ENCODE assay signal across 9 cellular contexts in the genomic region with DNA sequence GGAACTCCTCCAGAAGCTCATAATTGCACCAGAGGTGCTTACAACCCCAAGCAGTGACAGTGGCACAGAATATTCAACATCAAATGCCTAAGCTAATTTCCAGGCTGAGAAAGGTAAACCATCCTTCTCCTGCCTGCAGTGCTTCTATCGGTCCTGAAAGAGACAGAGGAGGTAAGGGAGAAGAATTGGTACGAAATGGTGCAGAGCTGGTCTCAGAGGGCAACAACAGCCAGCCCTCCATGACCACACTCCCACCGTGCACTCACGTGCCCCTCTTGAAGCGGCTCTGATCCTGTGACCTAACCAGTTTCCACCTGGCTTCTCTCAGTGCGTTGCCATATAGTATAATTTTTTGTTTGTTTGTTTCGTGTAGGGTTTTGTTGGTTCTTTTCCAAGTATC. TPM values are rescaled to one million over a fixed set of nuclear protein-coding genes. Genes with fewer than 3 reads are reported as not detected.
A peak's percentile ranks its signal among the peaks of the same experiment; 100 is the strongest.
DNase-seq lines count a peak whose midpoint lies in the region; ATAC-seq and TF ChIP-seq lines count a peak whose summit lies in the region.
"Had no signal": no experiment of that assay in that cellular context is flagged by ENCODE, and none has a peak within 500 bp of the region (broad histone marks: within the 10 kb centered on the region; RNA-seq: fewer than 3 reads in every experiment).

No MANE protein-coding gene starts in this region.

- TF ChIP-seq CTCF in activated CD8-positive, alpha-beta T cell treated with anti-CD3 and anti-CD28 coated beads for 36 hours (IDR thresholded peaks at IDR 0.05), result no peak
- TF ChIP-seq CTCF in MM.1S (IDR thresholded peaks at IDR 0.05; ENCODE audit: low read length) (no peak), coronary artery (IDR thresholded peaks at IDR 0.05) (no peak), sigmoid colon (IDR thresholded peaks at IDR 0.05) (no peak)

- H3K36me3 ChIP-seq in MM.1S (replicated peaks; ENCODE audit: insufficient read depth, low read length) (no peaks in the 10 kb centered on the region), sigmoid colon (no peaks in the 10 kb centered on the region)

- no peak overlapping the region for H3K4me3 ChIP-seq in MM.1S (ENCODE audit: low read length)
- no peak overlapping the region for H3K4me3 ChIP-seq in coronary artery
- no peak overlapping the region for H3K4me3 ChIP-seq in sigmoid colon

- H3K9me2 ChIP-seq in MM.1S (replicated peaks; ENCODE audit: insufficient read depth, low read length), result no peaks in the 10 kb centered on the region

- H3K79me2 ChIP-seq in MM.1S (ENCODE audit: low read length), result peaks cover 31% of the 10 kb centered on the region

- WGBS in sigmoid colon, 2 donors, result 52 to 85% methylated on average over 7 of the region's 7 CpGs

- peaks cover 15% of the 10 kb centered on the region for H3K27me3 Mint-ChIP-seq in activated CD8-positive, alpha-beta T cell treated with anti-CD3 and anti-CD28 coated beads, Interleukin-2, amount 10 ng/mL, durations not matched to agents 7 days and 5 days (ENCODE audit: low read depth)
- H3K27me3 Mint-ChIP-seq in activated CD8-positive, alpha-beta T cell treated with anti-CD3 and anti-CD28 coated beads for 36 hours, result peaks cover 3% of the 10 kb centered on the region

- ATAC-seq in activated CD8-positive, alpha-beta T cell treated with anti-CD3 and anti-CD28 coated beads, Interleukin-2, amount 10 ng/mL, durations not matched to agents 7 days and 5 days, result no peak
- no peak for ATAC-seq in activated CD8-positive, alpha-beta T cell treated with anti-CD3 and anti-CD28 coated beads for 36 hours
- ATAC-seq in GM21528 (IDR thresholded peaks at IDR 0.05; ENCODE audit: low FRiP score, unreplicated experiment) (no peak), HG02588 (IDR thresholded peaks at IDR 0.05; ENCODE audit: unreplicated experiment) (no peak)
- ATAC-seq: activated T-cell treated with anti-CD3 and anti-CD28 coated beads, Interleukin-2, amount 50 U/mL, for 72 hours had no signal

- H3K27ac ChIP-seq in MM.1S (ENCODE audit: low read length) (no peak overlapping the region), coronary artery (no peak overlapping the region), sigmoid colon (peak overlapping the region; percentile 96 to 99 (median 98))

- H4K20me1 ChIP-seq in MM.1S (ENCODE audit: insufficient read depth, low read length), result peaks cover 8% of the 10 kb centered on the region; the same call in 1 of the 2 replicates

- H3K27me3 ChIP-seq in MM.1S (replicated peaks; ENCODE audit: insufficient read depth, low read length) (no peaks in the 10 kb centered on the region), sigmoid colon (no peaks in the 10 kb centered on the region)

- CTCF ChIA-PET in activated CD8-positive, alpha-beta T cell treated with anti-CD3 and anti-CD28 coated beads, Interleukin-2, amount 10 ng/mL, durations not matched to agents 7 days and 5 days (lab: Charles Lee), result interaction anchor here (1.3 to 1.9 kb wide), 3 partner anchors 42 to 156 kb away, joined by 3 to 9 read pairs (median 3); partner anchors contain the start of gene IFT81
- CTCF ChIA-PET in activated CD8-positive, alpha-beta T cell treated with anti-CD3 and anti-CD28 coated beads for 36 hours (lab: Charles Lee), result interaction anchor here (1.0 to 4.2 kb wide), 3 partner anchors 16 to 178 kb away, joined by 5 to 17 read pairs (median 6); no protein-coding TSS in a partner anchor

- no peak for TF ChIP-seq POLR2A in sigmoid colon (IDR thresholded peaks at IDR 0.05)

- DNase-seq in activated CD8-positive, alpha-beta T cell treated with anti-CD3 and anti-CD28 coated beads, Interleukin-2, amount 10 ng/mL, durations not matched to agents 7 days and 5 days, result no peak
- no peak for DNase-seq in activated CD8-positive, alpha-beta T cell treated with anti-CD3 and anti-CD28 coated beads for 36 hours
- DNase-seq in MM.1S, result no peak
- peak; percentile 49 for DNase-seq in coronary artery (ENCODE audit: low spot score)
- DNase-seq in sigmoid colon, result no peak
- no peak for DNase-seq in AG20443 (ENCODE audit: low spot score)

- no peaks in the 10 kb centered on the region for H3K9me3 ChIP-seq in MM.1S (replicated peaks; ENCODE audit: insufficient read depth, low read length)
- H3K9me3 ChIP-seq in sigmoid colon, result no peaks in the 10 kb centered on the region

- no peak overlapping the region for H3K27ac Mint-ChIP-seq in activated CD8-positive, alpha-beta T cell treated with anti-CD3 and anti-CD28 coated beads, Interleukin-2, amount 10 ng/mL, durations not matched to agents 7 days and 5 days
- H3K27ac Mint-ChIP-seq in activated CD8-positive, alpha-beta T cell treated with anti-CD3 and anti-CD28 coated beads for 36 hours, result no peak overlapping the region
- H3K27ac Mint-ChIP-seq: activated T-cell treated with anti-CD3 and anti-CD28 coated beads, Interleukin-2, amount 50 U/mL, for 72 hours had no signal

- H3K4me1 ChIP-seq in MM.1S (ENCODE audit: low read length) (no peaks in the 10 kb centered on the region), sigmoid colon (peaks cover 0 to 36% (median 33%) of the 10 kb centered on the region in 4 donors)

- peaks cover 23% of the 10 kb centered on the region for H3K36me3 Mint-ChIP-seq in activated CD8-positive, alpha-beta T cell treated with anti-CD3 and anti-CD28 coated beads, Interleukin-2, amount 10 ng/mL, durations not matched to agents 7 days and 5 days (ENCODE audit: low read depth)
- H3K36me3 Mint-ChIP-seq in activated CD8-positive, alpha-beta T cell treated with anti-CD3 and anti-CD28 coated beads for 36 hours (ENCODE audit: low read depth), result peaks cover 25% of the 10 kb centered on the region

- H3K4me2 ChIP-seq in MM.1S (ENCODE audit: low read depth, low read length), result peak overlapping the region; percentile 84; the same call in 1 of the 2 replicates

- H2AFZ ChIP-seq in MM.1S (ENCODE audit: low read length), result no peak overlapping the region

- peaks cover 8% of the 10 kb centered on the region; the same call in 1 of the 2 replicates for H3F3A ChIP-seq in MM.1S (ENCODE audit: insufficient read depth, low read length)

- H3K9ac ChIP-seq in MM.1S (ENCODE audit: low read length), result no peak overlapping the region

- intact Hi-C loops in activated CD8-positive, alpha-beta T cell treated with anti-CD3 and anti-CD28 coated beads for 36 hours (cut with micrococcal nuclease), result no loop called here
- intact Hi-C loops in sigmoid colon (cut with DNase I), result no loop called here

- no peak for TF ChIP-seq EP300 in sigmoid colon (IDR thresholded peaks at IDR 0.05)

- peaks cover 26% of the 10 kb centered on the region for H3K4me1 Mint-ChIP-seq in activated CD8-positive, alpha-beta T cell treated with anti-CD3 and anti-CD28 coated beads, Interleukin-2, amount 10 ng/mL, durations not matched to agents 7 days and 5 days (ENCODE audit: low read depth)
- peaks cover 25% of the 10 kb centered on the region for H3K4me1 Mint-ChIP-seq in activated CD8-positive, alpha-beta T cell treated with anti-CD3 and anti-CD28 coated beads for 36 hours (ENCODE audit: low read depth)

- POLR2A ChIA-PET in activated CD8-positive, alpha-beta T cell treated with anti-CD3 and anti-CD28 coated beads, Interleukin-2, amount 10 ng/mL, durations not matched to agents 7 days and 5 days (lab: Charles Lee), result interaction anchor here (0.5 to 3.3 kb wide), 8 partner anchors 13 to 402 kb away, joined by 3 to 13 read pairs (median 4); no protein-coding TSS in a partner anchor
- POLR2A ChIA-PET in activated CD8-positive, alpha-beta T cell treated with anti-CD3 and anti-CD28 coated beads for 36 hours (lab: Charles Lee), result interaction anchor here (0.5 to 3.4 kb wide), 12 partner anchors 9 to 223 kb away, joined by 3 to 22 read pairs (median 3); partner anchors contain the start of genes IFT81, RAD9B and VPS29

- peak overlapping the region; percentile 81 for H3K4me3 Mint-ChIP-seq in activated CD8-positive, alpha-beta T cell treated with anti-CD3 and anti-CD28 coated beads, Interleukin-2, amount 10 ng/mL, durations not matched to agents 7 days and 5 days
- H3K4me3 Mint-ChIP-seq in activated CD8-positive, alpha-beta T cell treated with anti-CD3 and anti-CD28 coated beads for 36 hours, result no peak overlapping the region

- H3K9me3 Mint-ChIP-seq in activated CD8-positive, alpha-beta T cell treated with anti-CD3 and anti-CD28 coated beads, Interleukin-2, amount 10 ng/mL, durations not matched to agents 7 days and 5 days (ENCODE audit: insufficient read depth), result no peaks in the 10 kb centered on the region
- no peaks in the 10 kb centered on the region for H3K9me3 Mint-ChIP-seq in activated CD8-positive, alpha-beta T cell treated with anti-CD3 and anti-CD28 coated beads for 36 hours
- H3K9me3 Mint-ChIP-seq: activated T-cell treated with anti-CD3 and anti-CD28 coated beads, Interleukin-2, amount 50 U/mL, for 72 hours had no signal

RNA-seq across cellular contexts. Expression of gene ATP2A2, which starts 1.5 kb away (rescaled TPM):
- 100 to 1,000 TPM; 130 to 132 TPM for total RNA-seq in activated CD8-positive, alpha-beta T cell treated with anti-CD3 and anti-CD28 coated beads, Interleukin-2, amount 10 ng/mL, durations not matched to agents 7 days and 5 days
- 100 to 1,000 TPM; 107 to 111 TPM for total RNA-seq in activated CD8-positive, alpha-beta T cell treated with anti-CD3 and anti-CD28 coated beads for 36 hours
- total RNA-seq in sigmoid colon, result 100 to 1,000 TPM in 2 of 4 donors, 10 to 100 TPM in 2; 79.5 to 121 (median 93.7) TPM
- 100 to 1,000 TPM in 1 of 3 donors, 10 to 100 TPM in 2; 16.6 to 115 (median 16.8) TPM for polyA plus RNA-seq in sigmoid colon

Comparison
In these comparisons a context has a peak if more than half of its experiments do, and no peak if none do; other contexts are left out.
1. H3K27ac ChIP-seq: peak in sigmoid colon (4 of 4); none in MM.1S (single experiment) and coronary artery (0 of 2).